In genomic region chr12:43807361-43807760, GRCh38 we compare ENCODE assay signal across 11 cellular contexts. TPM values are rescaled to one million over a fixed set of nuclear protein-coding genes. Genes with fewer than 3 reads are reported as not detected.
DNase-seq lines count a peak whose midpoint lies in the region; ATAC-seq and TF ChIP-seq lines count a peak whose summit lies in the region.
"Had no signal": no experiment of that assay in that cellular context is flagged by ENCODE, and none has a peak within 500 bp of the region (broad histone marks: within the 10 kb centered on the region; RNA-seq: fewer than 3 reads in every experiment).

No MANE protein-coding gene starts in this region.

- peaks cover 31% of the 10 kb centered on the region for H3K79me2 ChIP-seq in hepatocyte
- H3K79me2 ChIP-seq in mesendoderm (ENCODE audit: control insufficient read depth, insufficient read depth, low read length) = peaks cover 6% of the 10 kb centered on the region

- no peak overlapping the region for H2AK5ac ChIP-seq in mesendoderm (ENCODE audit: low read length)

- ATAC-seq in activated CD4-positive, alpha-beta T cell treated with anti-CD3 and anti-CD28 coated beads for 36 hours = no peak
- ATAC-seq in T-cell (replicated peaks in 1 of 4) = no peak
- no peak for ATAC-seq in stimulated activated memory B cell treated with anti-CD40 and anti-IgM and Interleukin-4, amounts not matched to agents 10 μg/mL and 1 μg/mL and 100 μg/mL, for 72 hours
- no peak for ATAC-seq in GM18519 (IDR thresholded peaks at IDR 0.05; ENCODE audit: low FRiP score, unreplicated experiment)
- ATAC-seq: left colon had no signal

- H3K4me3 Mint-ChIP-seq in activated CD4-positive, alpha-beta T cell treated with anti-CD3 and anti-CD28 coated beads for 36 hours = peak overlapping the region; percentile 88
- peak overlapping the region; percentile 93 to 100 (median 100) for H3K4me3 Mint-ChIP-seq in T-cell
- no peak overlapping the region for H3K4me3 Mint-ChIP-seq in stimulated activated memory B cell treated with anti-CD40 and anti-IgM and Interleukin-4, amounts not matched to agents 10 μg/mL and 1 μg/mL and 100 μg/mL, for 72 hours

- H3K56ac ChIP-seq in mesendoderm (ENCODE audit: low read length) = no peak overlapping the region

- H3K79me1 ChIP-seq in mesendoderm (ENCODE audit: low read length) = no peaks in the 10 kb centered on the region

- peaks cover 6% of the 10 kb centered on the region for H4K20me1 ChIP-seq in hepatocyte (ENCODE audit: insufficient read depth, poor library complexity, severe bottlenecking)

- H3K4me3 ChIP-seq in hepatocyte = no peak overlapping the region
- no peak overlapping the region for H3K4me3 ChIP-seq in mesendoderm (ENCODE audit: low read length)

- DNase-seq in activated CD4-positive, alpha-beta T cell treated with anti-CD3 and anti-CD28 coated beads for 36 hours = no peak
- DNase-seq in activated CD4-positive, alpha-beta T cell treated with anti-CD3 and anti-CD28 coated beads, Interleukin-2, amount 50 U/mL, for 1 hour = no peak
- DNase-seq in T-cell (no peak), hepatocyte (ENCODE audit: low spot score) (no peak), mesendoderm (no peak), DMS53 (lab: John Stamatoyannopoulos, UW) (no peak)
- DNase-seq: left colon; NCI-H510A; stimulated activated CD4-positive, alpha-beta T cell treated with anti-CD3 and anti-CD28 coated beads, Interleukin-2, amount 100 ng/mL, for 48 hours had no signal

- no peak overlapping the region for H3K18ac ChIP-seq in mesendoderm (ENCODE audit: low read length)

- 87% methylated on average over 3 of the region's 3 CpGs for WGBS in hepatocyte (ENCODE audit: low lambda C conversion rate, missing lambda C conversion rate)
- no CpG with 5 or more reads among the region's 3 CpGs for WGBS in mesendoderm (ENCODE audit: extremely low coverage, insufficient coverage, low lambda C conversion rate)

- peaks cover 10% of the 10 kb centered on the region for H3K36me3 Mint-ChIP-seq in activated CD4-positive, alpha-beta T cell treated with anti-CD3 and anti-CD28 coated beads for 36 hours (ENCODE audit: low read depth)
- peaks cover 3% of the 10 kb centered on the region for H3K36me3 Mint-ChIP-seq in T-cell
- peaks cover 5% of the 10 kb centered on the region for H3K36me3 Mint-ChIP-seq in stimulated activated memory B cell treated with anti-CD40 and anti-IgM and Interleukin-4, amounts not matched to agents 10 μg/mL and 1 μg/mL and 100 μg/mL, for 72 hours

- POLR2A ChIA-PET in activated CD4-positive, alpha-beta T cell treated with anti-CD3 and anti-CD28 coated beads for 36 hours (lab: Charles Lee) = interaction anchor here (0.8 kb wide), 1 partner anchor 28 kb away, joined by 3 read pairs; the partner anchor contains the start of gene TMEM117
- POLR2A ChIA-PET in T-cell (lab: Charles Lee) = interaction anchor here (1.7 to 2.7 kb wide), 4 partner anchors 25 to 48 kb away, joined by 6 to 17 read pairs (median 11); partner anchors contain the start of genes IRAK4 (in 2 of the 2), PUS7L (in 2 of the 2) and TMEM117 (in 1 of the 2)

- H2AFZ ChIP-seq in hepatocyte = peak overlapping the region; percentile 96

- no peak overlapping the region for H3K23ac ChIP-seq in mesendoderm (ENCODE audit: low read length)

- H2BK120ac ChIP-seq in mesendoderm (ENCODE audit: low read depth, low read length) = no peak overlapping the region

- H3K27ac ChIP-seq in hepatocyte = peak overlapping the region; percentile 99
- H3K27ac ChIP-seq in mesendoderm (ENCODE audit: low read depth, low read length) = no peak overlapping the region

- H3K4me2 ChIP-seq in hepatocyte = peak overlapping the region; percentile 82
- no peak overlapping the region for H3K4me2 ChIP-seq in mesendoderm (ENCODE audit: low read length)

- H4K5ac ChIP-seq in mesendoderm (ENCODE audit: low read length) = no peak overlapping the region

- H3K4me1 ChIP-seq in hepatocyte (ENCODE audit: insufficient read depth) = peaks cover 13% of the 10 kb centered on the region
- no peaks in the 10 kb centered on the region for H3K4me1 ChIP-seq in mesendoderm (ENCODE audit: control insufficient read depth, low read depth, low read length)

- CTCF ChIA-PET in activated CD4-positive, alpha-beta T cell treated with anti-CD3 and anti-CD28 coated beads for 36 hours (lab: Charles Lee) = interaction anchor here (0.6 to 2.5 kb wide), 6 partner anchors 9 to 75 kb away, joined by 3 to 12 read pairs (median 8); no protein-coding TSS in a partner anchor
- CTCF ChIA-PET in T-cell (lab: Charles Lee) = interaction anchor here in 1 of 2 donors (0.9 to 4.9 kb wide), 6 partner anchors 10 to 75 kb away, joined by 3 to 30 read pairs (median 4); partner anchors contain the start of gene TMEM117

- H3K36me3 ChIP-seq in hepatocyte (replicated peaks; ENCODE audit: insufficient read depth, low read depth) (no peaks in the 10 kb centered on the region), mesendoderm (ENCODE audit: control insufficient read depth, insufficient read depth, low read length) (no peaks in the 10 kb centered on the region)

- H3K9ac ChIP-seq in mesendoderm (ENCODE audit: low read length) = no peak overlapping the region

- H3K27me3 ChIP-seq in hepatocyte (peaks cover 4% of the 10 kb centered on the region), mesendoderm (ENCODE audit: insufficient read depth, low read length, poor library complexity) (no peaks in the 10 kb centered on the region)

- no peaks in the 10 kb centered on the region for H3K27me3 Mint-ChIP-seq in activated CD4-positive, alpha-beta T cell treated with anti-CD3 and anti-CD28 coated beads for 36 hours
- H3K27me3 Mint-ChIP-seq in T-cell = no peaks in the 10 kb centered on the region
- H3K27me3 Mint-ChIP-seq in stimulated activated memory B cell treated with anti-CD40 and anti-IgM and Interleukin-4, amounts not matched to agents 10 μg/mL and 1 μg/mL and 100 μg/mL, for 72 hours = no peaks in the 10 kb centered on the region

- intact Hi-C loops in activated CD4-positive, alpha-beta T cell treated with anti-CD3 and anti-CD28 coated beads for 36 hours (cut with DNase I, micrococcal nuclease) = loop anchor here (2.0 to 10.0 kb wide), 4 partner anchors 29 to 1480 kb away; partner anchors contain the start of genes PPHLN1 (in 1 of the 2), TMEM117 (in 1 of the 2) and ZCRB1 (in 1 of the 2)

- no peak overlapping the region for H3K4ac ChIP-seq in mesendoderm (ENCODE audit: low read depth, low read length)

- H2BK15ac ChIP-seq in mesendoderm (replicated peaks; ENCODE audit: low read depth) = no peak overlapping the region

- H3K4me1 Mint-ChIP-seq in activated CD4-positive, alpha-beta T cell treated with anti-CD3 and anti-CD28 coated beads for 36 hours = peaks cover 30% of the 10 kb centered on the region
- H3K4me1 Mint-ChIP-seq in T-cell = peaks cover 40 to 64% (median 49%) of the 10 kb centered on the region in 3 donors
- H3K4me1 Mint-ChIP-seq in stimulated activated memory B cell treated with anti-CD40 and anti-IgM and Interleukin-4, amounts not matched to agents 10 μg/mL and 1 μg/mL and 100 μg/mL, for 72 hours = peaks cover 20% of the 10 kb centered on the region

- H3K27ac Mint-ChIP-seq in activated CD4-positive, alpha-beta T cell treated with anti-CD3 and anti-CD28 coated beads for 36 hours = peak overlapping the region; percentile 100
- peak overlapping the region; percentile 100 for H3K27ac Mint-ChIP-seq in T-cell
- peak overlapping the region; percentile 97 for H3K27ac Mint-ChIP-seq in stimulated activated memory B cell treated with anti-CD40 and anti-IgM and Interleukin-4, amounts not matched to agents 10 μg/mL and 1 μg/mL and 100 μg/mL, for 72 hours

- H3K9me2 ChIP-seq in hepatocyte (replicated peaks; ENCODE audit: insufficient read depth) = no peaks in the 10 kb centered on the region

- no peaks in the 10 kb centered on the region for H3K9me3 Mint-ChIP-seq in activated CD4-positive, alpha-beta T cell treated with anti-CD3 and anti-CD28 coated beads for 36 hours (ENCODE audit: low read depth)
- no peaks in the 10 kb centered on the region for H3K9me3 Mint-ChIP-seq in T-cell
- H3K9me3 Mint-ChIP-seq in stimulated activated memory B cell treated with anti-CD40 and anti-IgM and Interleukin-4, amounts not matched to agents 10 μg/mL and 1 μg/mL and 100 μg/mL, for 72 hours = no peaks in the 10 kb centered on the region

- no peak for TF ChIP-seq CTCF in hepatocyte (IDR thresholded peaks at IDR 0.05; ENCODE audit: poor library complexity)

- H4K8ac ChIP-seq in mesendoderm (ENCODE audit: low read depth, low read length) = no peak overlapping the region

- H3K9me3 ChIP-seq in hepatocyte (ENCODE audit: low read depth) = no peaks in the 10 kb centered on the region

- no peak overlapping the region for H2BK5ac ChIP-seq in mesendoderm (ENCODE audit: low read length)

RNA-seq across cellular contexts. Expression of gene TWF1, which starts 1.2 kb away (rescaled TPM):
- total RNA-seq in activated CD4-positive, alpha-beta T cell treated with anti-CD3 and anti-CD28 coated beads for 36 hours = 10 to 100 TPM; 15.5 to 17.4 TPM
- total RNA-seq in T-cell = 10 to 100 TPM; 23.4 to 53.3 (median 29.4) TPM
- total RNA-seq in hepatocyte = 144 and 162 TPM in 2 replicates
- polyA plus RNA-seq in hepatocyte = 55.3 and 66.0 TPM in 2 replicates
- polyA plus RNA-seq in mesendoderm (2013, experiment 1 of 2) = 25.0 TPM
- 25.1 TPM for polyA plus RNA-seq in mesendoderm (2013, experiment 2 of 2)

RNA-seq across cellular contexts. Expression of gene TMEM117, which starts 28.5 kb away (rescaled TPM):
- total RNA-seq in activated CD4-positive, alpha-beta T cell treated with anti-CD3 and anti-CD28 coated beads for 36 hours = 1 to 10 TPM; 1.4 TPM
- total RNA-seq in T-cell (1 to 10 TPM; 3.3 to 4.4 (median 3.9) TPM), hepatocyte (45.4 and 47.1 TPM in 2 replicates)
- 12.4 and 15.6 TPM in 2 replicates for polyA plus RNA-seq in hepatocyte
- 0.58 TPM for polyA plus RNA-seq in mesendoderm (2013, experiment 1 of 2)
- 0.53 TPM for polyA plus RNA-seq in mesendoderm (2013, experiment 2 of 2)

RNA-seq across cellular contexts. Expression of gene IRAK4, which starts 48.6 kb away (rescaled TPM):
- 10 to 100 TPM; 26.8 to 31.1 TPM for total RNA-seq in activated CD4-positive, alpha-beta T cell treated with anti-CD3 and anti-CD28 coated beads for 36 hours
- 10 to 100 TPM; 48.7 to 55.8 (median 49.8) TPM for total RNA-seq in T-cell
- total RNA-seq in hepatocyte = 15.9 and 21.9 TPM in 2 replicates
- 5.1 and 9.0 TPM in 2 replicates for polyA plus RNA-seq in hepatocyte
- 1.8 TPM for polyA plus RNA-seq in mesendoderm (2013, experiment 1 of 2)
- 1.6 TPM for polyA plus RNA-seq in mesendoderm (2013, experiment 2 of 2)

RNA-seq across cellular contexts. Expression of gene PUS7L, which starts 48.8 kb away (rescaled TPM):
- 10 to 100 TPM; 13.2 to 20.2 TPM for total RNA-seq in activated CD4-positive, alpha-beta T cell treated with anti-CD3 and anti-CD28 coated beads for 36 hours
- total RNA-seq in T-cell = 10 to 100 TPM; 17.5 to 24.9 (median 19.2) TPM
- total RNA-seq in hepatocyte = 17.7 and 26.8 TPM in 2 replicates
- 12.7 and 15.0 TPM in 2 replicates for polyA plus RNA-seq in hepatocyte
- 17.1 TPM for polyA plus RNA-seq in mesendoderm (2013, experiment 1 of 2)
- polyA plus RNA-seq in mesendoderm (2013, experiment 2 of 2) = 16.3 TPM
